In genomic region chr2:144350151-144350802, GRCh38 we compare ENCODE assay signal across 1 cellular context.
TF ChIP-seq lines count a peak whose summit lies in the region.

No MANE protein-coding gene starts in this region.

TF ChIP-seq in K562, 482 proteins besides CTCF, POLR2A, EP300 and RAD21 (continued from another document):
- TF ChIP-seq L3MBTL2 (IDR thresholded peaks at IDR 0.05) (no peak; the same call in 1 of the 2 replicates), TAF9B (IDR thresholded peaks at IDR 0.05; ENCODE audit: partially characterized antibody) (no peak), E2F3 (CRISPR knock-in tag; IDR thresholded peaks at IDR 0.05) (no peak), BRCA1 (IDR thresholded peaks at IDR 0.05) (no peak), BRCA1 (CRISPR knock-in tag; IDR thresholded peaks at IDR 0.05) (no peak), KAT2B (IDR thresholded peaks at IDR 0.05; ENCODE audit: low read depth, low read length) (no peak), HNRNPUL1 (IDR thresholded peaks at IDR 0.05; ENCODE audit: low read length) (no peak)
